In genomic region chr12:1650954-1651353, GRCh38 we compare ENCODE assay signal across 25 cellular contexts. TPM values are rescaled to one million over a fixed set of nuclear protein-coding genes. Genes with fewer than 3 reads are reported as not detected.
DNase-seq lines count a peak whose midpoint lies in the region; ATAC-seq and TF ChIP-seq lines count a peak whose summit lies in the region.
"Had no signal": no experiment of that assay in that cellular context is flagged by ENCODE, and none has a peak within 500 bp of the region (broad histone marks: within the 10 kb centered on the region; RNA-seq: fewer than 3 reads in every experiment).

No MANE protein-coding gene starts in this region.

- intact Hi-C loops in esophagus squamous epithelium (cut with DNase I), result no loop called here

- peak overlapping the region; percentile 66 for H3K27ac Mint-ChIP-seq in HFFc6
- H3K27ac Mint-ChIP-seq: activated naive CD8-positive, alpha-beta T cell treated with anti-CD3 and anti-CD28 coated beads, Interleukin-2, amount 10 ng/mL, durations not matched to agents 7 days and 5 days; effector memory CD8-positive, alpha-beta T cell; stimulated activated naive CD8-positive, alpha-beta T cell treated with anti-CD3 and anti-CD28 coated beads, Interleukin-15, Interleukin-2, amounts not matched to agents 100 ng/mL and 50 ng/mL, for 24 hours; T-cell had no signal

- no peak overlapping the region for H2AK5ac ChIP-seq in mesenchymal stem cell (ENCODE audit: low read length, severe bottlenecking)
- H2AK5ac ChIP-seq in neuronal stem cell (ENCODE audit: low read depth, low read length), result no peak overlapping the region

- H3K9ac ChIP-seq in mesenchymal stem cell (ENCODE audit: low read length) (peak overlapping the region; percentile 53), neuronal stem cell (ENCODE audit: low read depth, low read length, poor library complexity) (no peak overlapping the region)

- H4K8ac ChIP-seq in mesenchymal stem cell (ENCODE audit: low read length), result no peak overlapping the region
- H4K8ac ChIP-seq in neuronal stem cell (ENCODE audit: low read depth, low read length), result no peak overlapping the region

- H3K23ac ChIP-seq in mesenchymal stem cell (ENCODE audit: low read length in 2 of 2) (no peak overlapping the region), neuronal stem cell (ENCODE audit: low read depth, low read length, poor library complexity) (no peak overlapping the region)

- WGBS in esophagus squamous epithelium, 2 donors, result 56 to 62% methylated on average over 7 of the region's 7 CpGs
- 86% methylated on average over 6 of the region's 7 CpGs for WGBS in mesenchymal stem cell
- WGBS in neuronal stem cell (ENCODE audit: extremely low coverage in 2 of 2, insufficient read length in 2 of 2, insufficient replicate concordance in 1 of 2), 2 donors, result no CpG with 5 or more reads among the region's 7 CpGs

- H3K4me1 Mint-ChIP-seq in HFFc6 (ENCODE audit: low read depth), result peaks cover 48% of the 10 kb centered on the region

- H3K27me3 Mint-ChIP-seq in HFFc6 (ENCODE audit: insufficient read depth), result peaks cover 4% of the 10 kb centered on the region; the same call in 1 of the 2 replicates

- H3K27me3 ChIP-seq in esophagus squamous epithelium, result no peaks in the 10 kb centered on the region
- no peaks in the 10 kb centered on the region for H3K27me3 ChIP-seq in mesenchymal stem cell (ENCODE audit: control insufficient read depth in 1 of 2, insufficient read depth in 1 of 2, low read length in 2 of 2)
- peaks cover 0 to 43% (median 0%) of the 10 kb centered on the region in 3 experiments for H3K27me3 ChIP-seq in neuronal stem cell (ENCODE audit: control insufficient read depth in 3 of 3, insufficient read depth in 3 of 3, low read depth in 1 of 3, low read length in 3 of 3)
- H3K27me3 ChIP-seq: SJCRH30 had no signal

- H3K9me3 ChIP-seq in esophagus squamous epithelium (no peaks in the 10 kb centered on the region), mesenchymal stem cell (ENCODE audit: control insufficient read depth, low read length) (no peaks in the 10 kb centered on the region), neuronal stem cell (replicated peaks in 1 of 2; ENCODE audit: control insufficient read depth in 2 of 2, insufficient read depth in 1 of 2, low read depth in 1 of 2, low read length in 2 of 2) (no peaks in the 10 kb centered on the region)
- H3K9me3 ChIP-seq: SJCRH30 had no signal

- TF ChIP-seq CTCF in HFFc6 (IDR thresholded peaks at IDR 0.05), result no peak
- TF ChIP-seq CTCF in esophagus squamous epithelium (IDR thresholded peaks at IDR 0.05), result no peak

- H2AFZ ChIP-seq in mesenchymal stem cell (ENCODE audit: low read depth, low read length) (no peak overlapping the region), neuronal stem cell (ENCODE audit: low read length) (no peak overlapping the region)
- H2AFZ ChIP-seq: PC-9 had no signal

- no peak for TF ChIP-seq POLR2A in esophagus squamous epithelium (IDR thresholded peaks at IDR 0.05)

- DNase-seq in HFFc6 (no peak), esophagus squamous epithelium (lab: John Stamatoyannopoulos, UW) (no peak), mesenchymal stem cell (no peak), neuronal stem cell (ENCODE audit: low spot score) (no peak), mesenteric fat pad (ENCODE audit: low spot score) (no peak)
- DNase-seq in effector CD8-positive, alpha-beta T cell (lab: John Stamatoyannopoulos, UW), result no peak
- DNase-seq: activated CD4-positive, alpha-beta T cell treated with anti-CD3 and anti-CD28 coated beads for 1 hour; activated effector memory CD4-positive, alpha-beta T cell treated with anti-CD3 and anti-CD28 coated beads, Interleukin-2, amount 50 U/mL, for 16 hours; activated naive CD8-positive, alpha-beta T cell treated with anti-CD3 and anti-CD28 coated beads, Interleukin-2, amount 10 ng/mL, durations not matched to agents 7 days and 5 days; COR-L47; DMS79 treated with DMSO at 0.1 percent for 48 hours; effector memory CD8-positive, alpha-beta T cell; KBM-7; naive thymus-derived CD4-positive, alpha-beta T cell; NCI-H1417 treated with DMSO at 0.1 percent for 48 hours; NCI-H524 treated with DMSO at 0.1 percent for 48 hours; NK-92 treated with Interleukin-12 subunit alpha and Interleukin-12 subunit beta, amount 100 ng/mL, for 24 hours; PC-9; SJCRH30; T-cell had no signal

- peaks cover 50% of the 10 kb centered on the region for H3K36me3 Mint-ChIP-seq in HFFc6 (ENCODE audit: low read depth)
- H3K36me3 Mint-ChIP-seq: activated naive CD8-positive, alpha-beta T cell treated with anti-CD3 and anti-CD28 coated beads, Interleukin-2, amount 10 ng/mL, durations not matched to agents 7 days and 5 days; naive thymus-derived CD4-positive, alpha-beta T cell; T-cell had no signal

- H3K18ac ChIP-seq in mesenchymal stem cell (ENCODE audit: low read depth in 1 of 2, low read length in 2 of 2) (no peak overlapping the region), neuronal stem cell (ENCODE audit: low read length) (no peak overlapping the region)

- H3K4me3 ChIP-seq in esophagus squamous epithelium (no peak overlapping the region), mesenchymal stem cell (ENCODE audit: insufficient read depth in 1 of 2, low read depth in 1 of 2, low read length in 2 of 2) (no peak overlapping the region), neuronal stem cell (ENCODE audit: low read length in 2 of 2) (no peak overlapping the region)
- H3K4me3 ChIP-seq: PC-9, SJCRH30 had no signal

- H3K79me1 ChIP-seq in mesenchymal stem cell (replicated peaks; ENCODE audit: low read length, poor library complexity, severe bottlenecking) (no peaks in the 10 kb centered on the region), neuronal stem cell (ENCODE audit: low read depth, low read length) (no peaks in the 10 kb centered on the region)

- H3K9me3 Mint-ChIP-seq in HFFc6, result no peaks in the 10 kb centered on the region
- H3K9me3 Mint-ChIP-seq: activated naive CD8-positive, alpha-beta T cell treated with anti-CD3 and anti-CD28 coated beads, Interleukin-2, amount 10 ng/mL, durations not matched to agents 7 days and 5 days; effector memory CD8-positive, alpha-beta T cell; naive thymus-derived CD4-positive, alpha-beta T cell; stimulated activated naive CD8-positive, alpha-beta T cell treated with anti-CD3 and anti-CD28 coated beads, Interleukin-15, Interleukin-2, amounts not matched to agents 100 ng/mL and 50 ng/mL, for 24 hours; T-cell had no signal

- H2BK5ac ChIP-seq in mesenchymal stem cell (ENCODE audit: low read depth, low read length, poor library complexity, severe bottlenecking), result no peak overlapping the region
- H2BK5ac ChIP-seq in neuronal stem cell (ENCODE audit: low read length), result no peak overlapping the region

- H3K27ac ChIP-seq in esophagus squamous epithelium (peak overlapping the region in 3 of 4 donors; percentile 6 to 58 (median 37)), mesenchymal stem cell (ENCODE audit: low read length, poor library complexity, severe bottlenecking) (no peak overlapping the region), temporal lobe (ENCODE audit: low read depth, low read length) (peak overlapping the region; percentile 75), neuronal stem cell (replicated peaks; ENCODE audit: low read length) (no peak overlapping the region)
- H3K27ac ChIP-seq: PC-9, SJCRH30 had no signal

- H3K4ac ChIP-seq in mesenchymal stem cell (ENCODE audit: low read depth in 1 of 2, low read length in 2 of 2) (no peak overlapping the region), neuronal stem cell (ENCODE audit: low read length) (no peak overlapping the region)

- no peak for ATAC-seq in GM19452 (IDR thresholded peaks at IDR 0.05; ENCODE audit: unreplicated experiment)
- ATAC-seq: effector memory CD8-positive, alpha-beta T cell; esophagus mucosa; naive thymus-derived CD4-positive, alpha-beta T cell; sciatic nerve; T-cell had no signal

- H3K4me2 ChIP-seq in mesenchymal stem cell (ENCODE audit: low read length, poor library complexity, severe bottlenecking), result no peak overlapping the region
- no peak overlapping the region for H3K4me2 ChIP-seq in neuronal stem cell (ENCODE audit: insufficient read depth, low read length, poor library complexity, severe bottlenecking)
- H3K4me2 ChIP-seq: PC-9 had no signal

- no peak overlapping the region for H3K4me3 Mint-ChIP-seq in HFFc6
- H3K4me3 Mint-ChIP-seq: activated naive CD8-positive, alpha-beta T cell treated with anti-CD3 and anti-CD28 coated beads, Interleukin-2, amount 10 ng/mL, durations not matched to agents 7 days and 5 days; effector memory CD8-positive, alpha-beta T cell; naive thymus-derived CD4-positive, alpha-beta T cell; stimulated activated naive CD8-positive, alpha-beta T cell treated with anti-CD3 and anti-CD28 coated beads, Interleukin-15, Interleukin-2, amounts not matched to agents 100 ng/mL and 50 ng/mL, for 24 hours; T-cell had no signal

- H3K36me3 ChIP-seq in esophagus squamous epithelium (peaks cover 0 to 33% (median 0%) of the 10 kb centered on the region in 3 donors), mesenchymal stem cell (ENCODE audit: control insufficient read depth in 1 of 2, insufficient read depth in 2 of 2, low read depth in 1 of 2, low read length in 2 of 2) (peaks cover 16 to 42% of the 10 kb centered on the region in 2 experiments), neuronal stem cell (replicated peaks in 1 of 2; ENCODE audit: control insufficient read depth in 2 of 2, insufficient read depth in 2 of 2, low read length in 2 of 2) (peaks cover 0 to 37% of the 10 kb centered on the region in 2 donors)

- H3K14ac ChIP-seq in mesenchymal stem cell (ENCODE audit: low read length in 2 of 2) (no peak overlapping the region), neuronal stem cell (ENCODE audit: low read length) (no peak overlapping the region)

- H2BK15ac ChIP-seq in mesenchymal stem cell (ENCODE audit: low read depth, poor library complexity, severe bottlenecking) (no peak overlapping the region), neuronal stem cell (ENCODE audit: low read length) (no peak overlapping the region)

- H2BK12ac ChIP-seq in mesenchymal stem cell (ENCODE audit: low read length in 2 of 2) (no peak overlapping the region), neuronal stem cell (ENCODE audit: low read length) (no peak overlapping the region)

- H3K4me1 ChIP-seq in esophagus squamous epithelium (peaks cover 4 to 57% (median 8%) of the 10 kb centered on the region in 3 donors), mesenchymal stem cell (ENCODE audit: control insufficient read depth, insufficient read depth, low read depth, low read length) (peaks cover 2% of the 10 kb centered on the region), neuronal stem cell (ENCODE audit: control insufficient read depth in 2 of 2, insufficient read depth in 1 of 2, low read depth in 1 of 2, low read length in 2 of 2) (no peaks in the 10 kb centered on the region)
- H3K4me1 ChIP-seq: SJCRH30 had no signal

- no peak overlapping the region for H2BK120ac ChIP-seq in mesenchymal stem cell (ENCODE audit: low read depth, low read length)
- no peak overlapping the region for H2BK120ac ChIP-seq in neuronal stem cell (ENCODE audit: low read depth, low read length)

- no peak overlapping the region for H4K91ac ChIP-seq in mesenchymal stem cell (ENCODE audit: low read length)
- H4K91ac ChIP-seq in neuronal stem cell (ENCODE audit: low read depth, low read length, poor library complexity), result no peak overlapping the region

RNA-seq across cellular contexts. Expression of gene WNT5B, which starts 21.9 kb away (rescaled TPM):
- total RNA-seq in HFFc6 (2021; fragmentation: NEBNext Ultra II Directional; extraction: Animal tissue kit (Norgen Biotek cat#: 25700)), result 100 to 1,000 TPM; 191 to 289 (median 200) TPM
- total RNA-seq in esophagus squamous epithelium, result 10 to 100 TPM in 2 of 4 donors, 1 to 10 TPM in 2; 5.6 to 30.9 (median 12.7) TPM
- 14.1 TPM for polyA plus RNA-seq in mesenchymal stem cell (2013, experiment 1 of 2)
- 16.0 TPM for polyA plus RNA-seq in mesenchymal stem cell (2013, experiment 2 of 2)
- total RNA-seq in temporal lobe, result 15.0 TPM
- 74.9 TPM for polyA plus RNA-seq in neuronal stem cell (2013, experiment 1 of 2)
- 74.2 TPM for polyA plus RNA-seq in neuronal stem cell (2013, experiment 2 of 2)
- total RNA-seq in mesenteric fat pad, result 2.3 TPM
- total RNA-seq: activated naive CD8-positive, alpha-beta T cell treated with anti-CD3 and anti-CD28 coated beads, Interleukin-2, amount 10 ng/mL, durations not matched to agents 7 days and 5 days had no signal
- polyA plus RNA-seq: naive thymus-derived CD4-positive, alpha-beta T cell had no signal

RNA-seq across cellular contexts. Expression of gene ADIPOR2, which starts 39.9 kb away (rescaled TPM):
- total RNA-seq in HFFc6 (2021; fragmentation: NEBNext Ultra II Directional; extraction: Animal tissue kit (Norgen Biotek cat#: 25700)), result 10 to 100 TPM; 38.9 to 50.1 (median 44.9) TPM
- 10 to 100 TPM; 29.1 to 49.4 (median 31.1) TPM for total RNA-seq in esophagus squamous epithelium
- polyA plus RNA-seq in mesenchymal stem cell (2013, experiment 1 of 2), result 34.4 TPM
- polyA plus RNA-seq in mesenchymal stem cell (2013, experiment 2 of 2), result 34.5 TPM
- total RNA-seq in temporal lobe, result 24.1 TPM
- polyA plus RNA-seq in neuronal stem cell (2013, experiment 1 of 2), result 26.7 TPM
- 26.2 TPM for polyA plus RNA-seq in neuronal stem cell (2013, experiment 2 of 2)
- total RNA-seq in mesenteric fat pad, result 119 TPM

RNA-seq across cellular contexts. Expression of gene FBXL14, which starts 56.6 kb away (rescaled TPM):
- 1 to 10 TPM; 5.2 to 6.5 (median 5.4) TPM for total RNA-seq in HFFc6 (2021; fragmentation: NEBNext Ultra II Directional; extraction: Animal tissue kit (Norgen Biotek cat#: 25700))
- total RNA-seq in esophagus squamous epithelium, result 10 to 100 TPM in 1 of 4 donors, 1 to 10 TPM in 3; 6.5 to 14.9 (median 8.8) TPM
- polyA plus RNA-seq in mesenchymal stem cell (2013, experiment 1 of 2), result 4.3 TPM
- polyA plus RNA-seq in mesenchymal stem cell (2013, experiment 2 of 2), result 4.7 TPM
- 15.0 TPM for total RNA-seq in temporal lobe
- polyA plus RNA-seq in neuronal stem cell (2013, experiment 1 of 2), result 34.2 TPM
- polyA plus RNA-seq in neuronal stem cell (2013, experiment 2 of 2), result 33.4 TPM
- total RNA-seq in mesenteric fat pad, result 8.4 TPM

Comparison
In these comparisons a context has a peak if more than half of its experiments do, and no peak if none do; other contexts are left out.
1. H3K27ac ChIP-seq: peak in esophagus squamous epithelium (3 of 4) and temporal lobe (single experiment); none in mesenchymal stem cell (single experiment) and neuronal stem cell (single experiment).
2. RNA of gene WNT5B, which starts 21.9 kb away (total RNA-seq): 191 to 289 TPM in HFFc6; 5.6 to 30.9 TPM in esophagus squamous epithelium, 15.0 TPM in temporal lobe (single experiment) and 2.3 TPM in mesenteric fat pad (single experiment); every median in the first group is over 4 times any median in the second.